Comparison of ENCODE assay signal across 12 cellular contexts in genomic region chr13:29497137-29497654, GRCh38.
A peak's percentile ranks its signal among the peaks of the same experiment; 100 is the strongest.
DNase-seq lines count a peak whose midpoint lies in the region; FAIRE-seq and TF ChIP-seq lines count a peak whose summit lies in the region.
"Had no signal": no experiment of that assay in that cellular context is flagged by ENCODE, and none has a peak within 500 bp of the region (broad histone marks: within the 10 kb centered on the region; RNA-seq: fewer than 3 reads in every experiment).

No MANE protein-coding gene starts in this region.

- no peak overlapping the region for H3K4me3 Mint-ChIP-seq in astrocyte (ENCODE audit: unreplicated experiment)
- H3K4me3 Mint-ChIP-seq: activated CD8-positive, alpha-beta memory T cell treated with anti-CD3 and anti-CD28 coated beads, Interleukin-2, amount 10 ng/mL, durations not matched to agents 7 days and 5 days; activated naive CD8-positive, alpha-beta T cell treated with anti-CD3 and anti-CD28 coated beads, Interleukin-2, amount 50 U/mL, for 24 hours had no signal

- no peak overlapping the region for H2AFZ ChIP-seq in astrocyte (ENCODE audit: low read depth, low read length)

- no peaks in the 10 kb centered on the region for H3K36me3 Mint-ChIP-seq in astrocyte (ENCODE audit: low read depth, unreplicated experiment)
- H3K36me3 Mint-ChIP-seq: activated CD8-positive, alpha-beta memory T cell treated with anti-CD3 and anti-CD28 coated beads, Interleukin-2, amount 10 ng/mL, durations not matched to agents 7 days and 5 days had no signal

- no peaks in the 10 kb centered on the region for H3K79me2 ChIP-seq in astrocyte (ENCODE audit: insufficient read depth, low read length)

- TF ChIP-seq CTCF in astrocyte (IDR thresholded peaks at IDR 0.05; ENCODE audit: insufficient read depth, low read depth, low read length) (no peak), left ventricle myocardium inferior (IDR thresholded peaks at IDR 0.05; ENCODE audit: borderline replicate concordance) (no peak), neutrophil (IDR thresholded peaks at IDR 0.05) (no peak)

- H3K36me3 ChIP-seq in BLaER1 treated with 17β-estradiol and CSF1 and Interleukin-3, amounts not matched to agents 10 nM and 100 nM: no peaks in the 10 kb centered on the region
- H3K36me3 ChIP-seq in astrocyte (ENCODE audit: insufficient read depth, low read length) (no peaks in the 10 kb centered on the region), left ventricle myocardium inferior (peaks cover 35% of the 10 kb centered on the region), neutrophil (no peaks in the 10 kb centered on the region)
- H3K36me3 ChIP-seq: suprapubic skin had no signal

- peaks cover 17% of the 10 kb centered on the region for H3K27me3 Mint-ChIP-seq in astrocyte (ENCODE audit: low read depth, unreplicated experiment)

- H3K4me3 ChIP-seq in BLaER1 treated with 17β-estradiol and CSF1 and Interleukin-3, amounts not matched to agents 10 nM and 100 nM: no peak overlapping the region
- H3K4me3 ChIP-seq in astrocyte (ENCODE audit: insufficient read depth, low read depth, low read length) (no peak overlapping the region), left ventricle myocardium inferior (no peak overlapping the region), neutrophil (ENCODE audit: low read depth in 1 of 2, low read length in 1 of 2) (no peak overlapping the region)
- H3K4me3 ChIP-seq: suprapubic skin had no signal

- peak overlapping the region; percentile 64 for H3K27ac Mint-ChIP-seq in astrocyte (ENCODE audit: unreplicated experiment)
- H3K27ac Mint-ChIP-seq: activated CD8-positive, alpha-beta memory T cell treated with anti-CD3 and anti-CD28 coated beads, Interleukin-2, amount 10 ng/mL, durations not matched to agents 7 days and 5 days had no signal

- peak overlapping the region in 8 of 11 experiments; percentile 18 to 59 (median 34); a peak in 11 of 22 replicates for H3K27ac ChIP-seq in BLaER1 treated with 17β-estradiol and CSF1 and Interleukin-3, amounts not matched to agents 10 nM and 100 nM
- H3K27ac ChIP-seq in astrocyte (ENCODE audit: low read depth, low read length) (no peak overlapping the region), left ventricle myocardium inferior (replicated peaks) (peak overlapping the region; percentile 42), neutrophil (peak overlapping the region; percentile 4)
- H3K27ac ChIP-seq: suprapubic skin had no signal

- DNase-seq in astrocyte (ENCODE audit: low read depth): peak; percentile 61
- DNase-seq in left ventricle myocardium inferior: peak; percentile 83
- no peak for DNase-seq in HT-29 (ENCODE audit: low spot score)
- DNase-seq in NK-92 treated with Interleukin-12 subunit alpha and Interleukin-12 subunit beta, amount 100 ng/mL, for 24 hours (lab: John Stamatoyannopoulos, UW): no peak
- DNase-seq in NCI-H1417 treated with DMSO at 0.1 percent for 48 hours (lab: John Stamatoyannopoulos, UW): no peak
- no peak for DNase-seq in LoVo (ENCODE audit: low spot score)
- DNase-seq: activated CD8-positive, alpha-beta memory T cell treated with anti-CD3 and anti-CD28 coated beads, Interleukin-2, amount 10 ng/mL, durations not matched to agents 7 days and 5 days; activated naive CD8-positive, alpha-beta T cell treated with anti-CD3 and anti-CD28 coated beads, Interleukin-2, amount 50 U/mL, for 24 hours; NCI-H2029 had no signal

- H3K4me1 ChIP-seq in BLaER1 treated with 17β-estradiol and CSF1 and Interleukin-3, amounts not matched to agents 10 nM and 100 nM: peaks cover 30 to 37% (median 32%) of the 10 kb centered on the region in 10 experiments
- H3K4me1 ChIP-seq in astrocyte (ENCODE audit: insufficient read depth, low read length) (peaks cover 7% of the 10 kb centered on the region), left ventricle myocardium inferior (peaks cover 23% of the 10 kb centered on the region), neutrophil (ENCODE audit: control insufficient read depth in 1 of 2, insufficient read depth in 1 of 2, low read depth in 1 of 2, low read length in 1 of 2) (peaks cover 17 to 18% of the 10 kb centered on the region in 2 experiments)

- H3K9me3 Mint-ChIP-seq in astrocyte (ENCODE audit: unreplicated experiment): no peaks in the 10 kb centered on the region
- H3K9me3 Mint-ChIP-seq: activated naive CD8-positive, alpha-beta T cell treated with anti-CD3 and anti-CD28 coated beads, Interleukin-2, amount 50 U/mL, for 24 hours had no signal

- peaks cover 24% of the 10 kb centered on the region for H3K4me1 Mint-ChIP-seq in astrocyte (ENCODE audit: low read depth, unreplicated experiment)

- no peaks in the 10 kb centered on the region for H3K9me3 ChIP-seq in BLaER1 treated with 17β-estradiol and CSF1 and Interleukin-3, amounts not matched to agents 10 nM and 100 nM (replicated peaks in 1 of 11)
- H3K9me3 ChIP-seq in astrocyte (ENCODE audit: insufficient read depth, low read depth, low read length) (no peaks in the 10 kb centered on the region), left ventricle myocardium inferior (replicated peaks) (no peaks in the 10 kb centered on the region), neutrophil (no peaks in the 10 kb centered on the region)
- H3K9me3 ChIP-seq: suprapubic skin had no signal

- peaks cover 0 to 5% (median 0%) of the 10 kb centered on the region in 11 experiments; a peak in 2 of 22 replicates for H4K20me1 ChIP-seq in BLaER1 treated with 17β-estradiol and CSF1 and Interleukin-3, amounts not matched to agents 10 nM and 100 nM
- peaks cover 3% of the 10 kb centered on the region for H4K20me1 ChIP-seq in astrocyte (ENCODE audit: insufficient read depth, low read length)

- peak overlapping the region; percentile 72 to 95 (median 86) for H3K4me2 ChIP-seq in BLaER1 treated with 17β-estradiol and CSF1 and Interleukin-3, amounts not matched to agents 10 nM and 100 nM
- H3K4me2 ChIP-seq in astrocyte (ENCODE audit: low read length): peak overlapping the region; percentile 47

- no peaks in the 10 kb centered on the region; a peak in 1 of 22 replicates for H3K27me3 ChIP-seq in BLaER1 treated with 17β-estradiol and CSF1 and Interleukin-3, amounts not matched to agents 10 nM and 100 nM
- H3K27me3 ChIP-seq in astrocyte (ENCODE audit: insufficient read depth, low read length): peaks cover 28% of the 10 kb centered on the region
- no peaks in the 10 kb centered on the region for H3K27me3 ChIP-seq in left ventricle myocardium inferior (ENCODE audit: low read depth)
- H3K27me3 ChIP-seq in neutrophil: no peaks in the 10 kb centered on the region
- H3K27me3 ChIP-seq: suprapubic skin had no signal

- intact Hi-C loops in left ventricle myocardium inferior (cut with micrococcal nuclease): no loop called here

- H3K9ac ChIP-seq in BLaER1 treated with 17β-estradiol and CSF1 and Interleukin-3, amounts not matched to agents 10 nM and 100 nM: 0 out of 22 replicates have a peak overlapping the region, but pooled peaks of 1 of the 11 experiments have one; percentile 10
- no peak overlapping the region for H3K9ac ChIP-seq in astrocyte (ENCODE audit: low read length)

- no peak for FAIRE-seq in astrocyte (lab: Jason Lieb, UNC)

Comparison
In these comparisons a context has a peak if more than half of its experiments do, and no peak if none do; other contexts are left out.
1. DNase-seq: peak in astrocyte (single experiment) and left ventricle myocardium inferior (single experiment); none in HT-29 (single experiment), NK-92 treated with Interleukin-12 subunit alpha and Interleukin-12 subunit beta, amount 100 ng/mL, for 24 hours (single experiment), NCI-H1417 treated with DMSO at 0.1 percent for 48 hours (single experiment) and LoVo (single experiment).